Comparison of ENCODE assay signal across 34 cellular contexts in genomic region chrX:13834316-13834715, GRCh38. TPM values are rescaled to one million over a fixed set of nuclear protein-coding genes. Genes with fewer than 3 reads are reported as not detected.
"Had no signal": no experiment of that assay in that cellular context is flagged by ENCODE, and none has a peak within 500 bp of the region (broad histone marks: within the 10 kb centered on the region; RNA-seq: fewer than 3 reads in every experiment).

No MANE protein-coding gene starts in this region.

- H3K27ac ChIP-seq: adrenal gland, brain microvascular endothelial cell, colonic mucosa, heart left ventricle, WERI-Rb-1 had no signal

- H3K36me3 ChIP-seq: adrenal gland, brain microvascular endothelial cell, colonic mucosa, heart left ventricle, WERI-Rb-1 had no signal

- H3K27me3 ChIP-seq: brain microvascular endothelial cell, colonic mucosa had no signal

- H3K4me3 Mint-ChIP-seq: activated B cell treated with CpG ODN at 0.5 μM for 24 hours; activated CD8-positive, alpha-beta T cell treated with anti-CD3 and anti-CD28 coated beads for 36 hours; activated naive CD8-positive, alpha-beta T cell; activated naive CD8-positive, alpha-beta T cell treated with anti-CD3 and anti-CD28 coated beads, Interleukin-2, amount 50 U/mL, for 24 hours; activated T-cell treated with anti-CD3 and anti-CD28 coated beads, Interleukin-2, amount 50 U/mL, for 4 hours; activated T-helper 17 cell treated with anti-CD3 and anti-CD28 coated beads, Interleukin-2, amount 50 U/mL, for 72 hours; endodermal cell; T-helper 17 cell; T-helper 2 cell treated with Interferon-gamma antibody and Interleukin-4, amounts not matched to agents 5 μg/mL and 100 μg/mL, for 36 hours had no signal

- FAIRE-seq: frontal cortex had no signal

- H3K27me3 Mint-ChIP-seq: activated B cell treated with CpG ODN at 0.5 μM for 24 hours; activated naive CD8-positive, alpha-beta T cell; activated naive CD8-positive, alpha-beta T cell treated with anti-CD3 and anti-CD28 coated beads, Interleukin-2, amount 50 U/mL, for 24 hours; activated T-helper 17 cell treated with anti-CD3 and anti-CD28 coated beads, Interleukin-2, amount 50 U/mL, for 72 hours; T-helper 17 cell had no signal

- H3K4me3 ChIP-seq: adrenal gland, colonic mucosa, heart left ventricle had no signal

- H3K27ac Mint-ChIP-seq: activated B cell treated with CpG ODN at 0.5 μM for 24 hours; activated CD8-positive, alpha-beta T cell treated with anti-CD3 and anti-CD28 coated beads for 36 hours; activated naive CD8-positive, alpha-beta T cell; activated naive CD8-positive, alpha-beta T cell treated with anti-CD3 and anti-CD28 coated beads, Interleukin-2, amount 50 U/mL, for 24 hours; activated T-helper 17 cell treated with anti-CD3 and anti-CD28 coated beads, Interleukin-2, amount 50 U/mL, for 72 hours; endodermal cell; T-helper 17 cell; T-helper 2 cell treated with Interferon-gamma antibody and Interleukin-4, amounts not matched to agents 5 μg/mL and 100 μg/mL, for 36 hours had no signal

- H3K36me3 Mint-ChIP-seq: activated naive CD8-positive, alpha-beta T cell had no signal

- ATAC-seq: activated CD4-positive, CD25-positive, alpha-beta regulatory T cell treated with anti-CD3 and anti-CD28 coated beads, Interleukin-2, amount 50 U/mL, for 24 hours; activated CD8-positive, alpha-beta T cell treated with anti-CD3 and anti-CD28 coated beads for 36 hours; activated naive CD8-positive, alpha-beta T cell treated with anti-CD3 and anti-CD28 coated beads, Interleukin-2, amount 50 U/mL, for 24 hours; activated T-cell treated with anti-CD3 and anti-CD28 coated beads, Interleukin-2, amount 50 U/mL, for 4 hours; activated T-helper 17 cell treated with anti-CD3 and anti-CD28 coated beads, Interleukin-2, amount 50 U/mL, for 72 hours; esophagus mucosa; heart left ventricle; T-helper 17 cell had no signal

- H3K9me3 ChIP-seq: adrenal gland, colonic mucosa, heart left ventricle had no signal

- H3K9me3 Mint-ChIP-seq: activated B cell treated with CpG ODN at 0.5 μM for 24 hours; activated CD8-positive, alpha-beta T cell treated with anti-CD3 and anti-CD28 coated beads for 36 hours; activated naive CD8-positive, alpha-beta T cell treated with anti-CD3 and anti-CD28 coated beads, Interleukin-2, amount 50 U/mL, for 24 hours; activated T-cell treated with anti-CD3 and anti-CD28 coated beads, Interleukin-2, amount 50 U/mL, for 4 hours; activated T-helper 17 cell treated with anti-CD3 and anti-CD28 coated beads, Interleukin-2, amount 50 U/mL, for 72 hours; T-helper 2 cell treated with Interferon-gamma antibody and Interleukin-4, amounts not matched to agents 5 μg/mL and 100 μg/mL, for 36 hours had no signal

- H3K4me1 Mint-ChIP-seq: activated B cell treated with CpG ODN at 0.5 μM for 24 hours; activated naive CD8-positive, alpha-beta T cell treated with anti-CD3 and anti-CD28 coated beads, Interleukin-2, amount 50 U/mL, for 24 hours; activated T-helper 17 cell treated with anti-CD3 and anti-CD28 coated beads, Interleukin-2, amount 50 U/mL, for 72 hours; T-helper 17 cell had no signal

- H3K4me1 ChIP-seq: adrenal gland, colonic mucosa, heart left ventricle had no signal

- DNase-seq: activated B cell treated with CpG ODN at 0.5 μM for 24 hours; activated CD4-positive, alpha-beta T cell treated with anti-CD3 and anti-CD28 coated beads for 48 hours; activated CD4-positive, alpha-beta T cell treated with anti-CD3 and anti-CD28 coated beads, Interleukin-2, amount 50 U/mL, for 1 hour; activated CD4-positive, alpha-beta T cell treated with anti-CD3 and anti-CD28 coated beads, Interleukin-2, amount 50 U/mL, for 48 hours; activated CD8-positive, alpha-beta memory T cell treated with anti-CD3 and anti-CD28 coated beads for 24 hours; activated CD8-positive, alpha-beta T cell treated with anti-CD3 and anti-CD28 coated beads for 36 hours; activated effector memory CD4-positive, alpha-beta T cell treated with Interleukin-2 at 50 U/mL for 16 hours; activated gamma-delta T cell treated with Interleukin-2 at 50 U/mL for 16 hours; activated naive CD4-positive, alpha-beta T cell treated with anti-CD3 and anti-CD28 coated beads, Interleukin-2, amount 50 U/mL, for 16 hours; activated naive CD4-positive, alpha-beta T cell treated with Interleukin-2 at 50 U/mL for 16 hours; activated naive CD8-positive, alpha-beta T cell treated with anti-CD3 and anti-CD28 coated beads, Interleukin-2, amount 50 U/mL, for 24 hours; activated T-cell treated with anti-CD3 and anti-CD28 coated beads, Interleukin-2, amount 50 U/mL, for 4 hours; adrenal gland; amygdala; aorta; brain microvascular endothelial cell; central memory CD4-positive, alpha-beta T cell; cerebellar nuclear complex; colonic mucosa; effector memory CD4-positive, alpha-beta T cell; endodermal cell; foreskin fibroblast; glutamatergic neuron; heart left ventricle; hypothalamus; T-helper 17 cell; T1000; WERI-Rb-1 had no signal

RNA-seq across cellular contexts. Expression of gene GPM6B, which starts 17.4 kb away (rescaled TPM):
- total RNA-seq: activated B cell treated with CpG ODN at 0.5 μM for 24 hours; activated CD8-positive, alpha-beta T cell treated with anti-CD3 and anti-CD28 coated beads for 36 hours; activated T-helper 17 cell treated with anti-CD3 and anti-CD28 coated beads, Interleukin-2, amount 50 U/mL, for 72 hours; T-helper 17 cell had no signal
